Comparison of ENCODE assay signal across 8 cellular contexts in the genomic region with DNA sequence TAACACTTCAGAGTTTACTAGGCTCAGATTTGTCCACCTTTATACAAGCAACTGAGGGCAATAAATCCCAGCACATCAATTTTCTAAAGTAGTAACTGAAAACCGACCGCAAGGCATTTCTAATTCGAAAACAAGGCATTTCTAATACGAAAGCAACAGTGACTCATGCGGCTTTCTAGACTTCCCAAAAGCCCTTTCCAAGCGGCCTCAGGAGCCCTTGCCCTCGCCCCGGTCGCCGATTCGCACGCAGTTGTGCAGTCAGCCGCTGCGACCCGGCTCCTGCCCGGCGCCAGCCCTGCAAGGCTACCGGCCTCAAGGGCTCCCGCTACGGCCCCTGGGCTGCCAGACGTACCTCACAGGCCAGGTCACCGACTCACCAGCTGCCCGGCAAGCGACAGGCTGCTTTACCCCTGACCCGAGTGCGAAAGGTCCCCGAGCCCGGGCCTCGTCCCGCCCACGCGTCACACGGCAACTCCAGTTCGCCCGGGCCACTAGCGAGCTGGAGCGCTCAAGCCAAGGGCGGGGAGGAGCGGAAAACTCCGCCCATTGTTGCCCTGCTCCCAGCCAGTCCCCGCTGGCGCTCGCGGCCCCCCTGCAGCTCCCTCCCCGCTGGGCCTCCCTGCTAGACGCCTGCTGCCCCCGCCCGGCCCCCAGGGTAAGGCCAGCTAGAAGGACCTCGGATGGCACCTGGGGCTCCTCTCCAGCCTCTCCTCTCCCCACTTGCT. TPM values are rescaled to one million over a fixed set of nuclear protein-coding genes. Genes with fewer than 3 reads are reported as not detected.
A peak's percentile ranks its signal among the peaks of the same experiment; 100 is the strongest.
DNase-seq lines count a peak whose midpoint lies in the region; ATAC-seq and TF ChIP-seq lines count a peak whose summit lies in the region.

No MANE protein-coding gene starts in this region.

- H3K9me3 ChIP-seq in DND-41 (ENCODE audit: insufficient read depth, low read length, severe bottlenecking) (no peaks in the 10 kb centered on the region), adipocyte (ENCODE audit: control insufficient read depth, low read length) (no peaks in the 10 kb centered on the region), heart right ventricle (no peaks in the 10 kb centered on the region)

- DNase-seq in DND-41: peak; percentile 85
- DNase-seq in SW 1271 (lab: John Stamatoyannopoulos, UW): peak; percentile 51 to 74
- DNase-seq in adipocyte (ENCODE audit: low read depth): peak; percentile 98
- DNase-seq in heart right ventricle: peak; percentile 93
- peak; percentile 90 for DNase-seq in pons (ENCODE audit: low spot score)
- DNase-seq in type B pancreatic cell (ENCODE audit: extremely low spot score, unreplicated experiment): peak; percentile 83

- H3K36me3 Mint-ChIP-seq in IgD-negative memory B cell: no peaks in the 10 kb centered on the region
- peaks cover 3% of the 10 kb centered on the region for H3K36me3 Mint-ChIP-seq in type B pancreatic cell

- H2AFZ ChIP-seq in DND-41 (ENCODE audit: low read depth, low read length): peak overlapping the region; percentile 65

- intact Hi-C loops in heart right ventricle (cut with DNase I): loop anchor here in 3 of 10 donors (5.0 to 10.0 kb wide), 2 partner anchors 46 to 48 kb away; a partner anchor contains a TSS

- WGBS in heart right ventricle, 2 donors: 1% methylated on average over 49 of the region's 49 CpGs

- ATAC-seq in DND-41 (ENCODE audit: insufficient read depth, low read depth): peak; percentile 100
- peak; percentile 91 for ATAC-seq in GM21619 (IDR thresholded peaks at IDR 0.05; ENCODE audit: unreplicated experiment)
- ATAC-seq in heart right ventricle: peak; percentile 95 to 97 (median 96)

- peak overlapping the region in 2 of 3 donors; percentile 16 to 87 for H3K27ac Mint-ChIP-seq in IgD-negative memory B cell
- H3K27ac Mint-ChIP-seq in type B pancreatic cell: peak overlapping the region; percentile 95

- H3K4me3 ChIP-seq in DND-41 (ENCODE audit: low read depth in 1 of 2, low read length in 2 of 2) (peak overlapping the region; percentile 31 to 72; a peak in 3 of 4 replicates), adipocyte (ENCODE audit: low read length) (peak overlapping the region; percentile 85), heart right ventricle (peak overlapping the region; percentile 41 to 77 (median 63))

- H3K9me3 Mint-ChIP-seq in IgD-negative memory B cell (no peaks in the 10 kb centered on the region), type B pancreatic cell (no peaks in the 10 kb centered on the region)

- H3K36me3 ChIP-seq in DND-41 (ENCODE audit: insufficient read depth, low read length) (peaks cover 11% of the 10 kb centered on the region), adipocyte (ENCODE audit: control insufficient read depth, insufficient read depth, low read length, severe bottlenecking) (peaks cover 3% of the 10 kb centered on the region), heart right ventricle (peaks cover 0 to 11% (median 0%) of the 10 kb centered on the region in 9 donors)

- no peaks in the 10 kb centered on the region for H3K27me3 ChIP-seq in DND-41 (ENCODE audit: insufficient read depth, low read length, poor library complexity)
- no peaks in the 10 kb centered on the region for H3K27me3 ChIP-seq in adipocyte (replicated peaks; ENCODE audit: control insufficient read depth, insufficient read depth, low read length)
- no peaks in the 10 kb centered on the region for H3K27me3 ChIP-seq in heart right ventricle

- H3K27ac ChIP-seq in DND-41 (ENCODE audit: low read length) (peak overlapping the region; percentile 60), heart right ventricle (peak overlapping the region; percentile 70 to 94 (median 86))

- peaks cover 100% of the 10 kb centered on the region for H3K79me2 ChIP-seq in DND-41 (ENCODE audit: insufficient read depth, low read length)

- H3K4me1 ChIP-seq in DND-41 (ENCODE audit: insufficient read depth, low read length) (peaks cover 57% of the 10 kb centered on the region), adipocyte (ENCODE audit: control insufficient read depth, insufficient read depth, low read length) (peaks cover 88% of the 10 kb centered on the region), heart right ventricle (peaks cover 21 to 98% (median 88%) of the 10 kb centered on the region in 9 donors)

- H3K4me3 Mint-ChIP-seq in IgD-negative memory B cell (peak overlapping the region; percentile 81 to 95 (median 90)), type B pancreatic cell (peak overlapping the region; percentile 86)

- H3K4me1 Mint-ChIP-seq in IgD-negative memory B cell: peaks cover 35 to 63% (median 60%) of the 10 kb centered on the region in 3 donors
- H3K4me1 Mint-ChIP-seq in type B pancreatic cell (ENCODE audit: unreplicated experiment): peaks cover 48% of the 10 kb centered on the region

- H3K9ac ChIP-seq in DND-41 (ENCODE audit: low read depth, low read length) (peak overlapping the region; percentile 60), adipocyte (ENCODE audit: low read length) (peak overlapping the region; percentile 89)

- peak; percentile 47 for TF ChIP-seq CTCF in DND-41 (IDR thresholded peaks at IDR 0.05; ENCODE audit: borderline replicate concordance, extremely low read depth, low read length, poor library complexity, severe bottlenecking)
- TF ChIP-seq CTCF in heart right ventricle (IDR thresholded peaks at IDR 0.05): peak in 7 of 9 donors; percentile 11 to 59 (median 44)
- peak; percentile 16 for TF ChIP-seq CTCF in type B pancreatic cell (conservative IDR thresholded peaks at IDR 0.05)

- H3K4me2 ChIP-seq in DND-41 (ENCODE audit: insufficient read depth, low read length): peak overlapping the region; percentile 89

- peaks cover 90% of the 10 kb centered on the region for H4K20me1 ChIP-seq in DND-41 (ENCODE audit: insufficient read depth, low read length)

- H3K27me3 Mint-ChIP-seq in IgD-negative memory B cell (no peaks in the 10 kb centered on the region), type B pancreatic cell (no peaks in the 10 kb centered on the region)

RNA-seq across cellular contexts. Expression of a gene that starts 7.3 kb away (rescaled TPM):
- polyA plus RNA-seq in IgD-negative memory B cell (110 TPM), heart right ventricle (10 to 100 TPM; 36.7 to 60.2 TPM)
- total RNA-seq in heart right ventricle (100 to 1,000 TPM; 224 to 287 (median 259) TPM), type B pancreatic cell (ENCODE audit: low replicate concordance) (105 and 135 TPM in 2 replicates)

RNA-seq across cellular contexts. Expression of a gene that starts 22.9 kb away (rescaled TPM):
- polyA plus RNA-seq in IgD-negative memory B cell (not detected), heart right ventricle (not detected)
- total RNA-seq in heart right ventricle (not detected), type B pancreatic cell (ENCODE audit: low replicate concordance) (5.6 and 7.7 TPM in 2 replicates)

RNA-seq across cellular contexts. Expression of a gene that starts 50.9 kb away (rescaled TPM):
- polyA plus RNA-seq in IgD-negative memory B cell (57.9 TPM), heart right ventricle (100 to 1,000 TPM in 1 of 2 donors, 10 to 100 TPM in 1; 95.7 to 113 TPM)
- total RNA-seq in heart right ventricle (100 to 1,000 TPM in 1 of 10 donors, 10 to 100 TPM in 9; 73.5 to 109 (median 83.1) TPM), type B pancreatic cell (ENCODE audit: low replicate concordance) (62.0 and 65.0 TPM in 2 replicates)

Comparison
In these comparisons a context has a peak if more than half of its experiments do, and no peak if none do; other contexts are left out.
1. Peak in every context shown above with its lines: DNase-seq, ATAC-seq, H3K4me3 ChIP-seq and H3K27ac ChIP-seq.